In genomic region chr12:77362871-77363270, GRCh38 we compare ENCODE assay signal across 22 cellular contexts.
A peak's percentile ranks its signal among the peaks of the same experiment; 100 is the strongest.
DNase-seq lines count a peak whose midpoint lies in the region; ATAC-seq and TF ChIP-seq lines count a peak whose summit lies in the region.
"Had no signal": no experiment of that assay in that cellular context is flagged by ENCODE, and none has a peak within 500 bp of the region (broad histone marks: within the 10 kb centered on the region; RNA-seq: fewer than 3 reads in every experiment).

No MANE protein-coding gene starts in this region.

- WGBS in SK-N-SH (ENCODE audit: low lambda C conversion rate): 33% methylated on average over 5 of the region's 5 CpGs
- WGBS in heart left ventricle, 4 donors: 51 to 68% (median 66%) methylated on average over 5 of the region's 5 CpGs
- 72% methylated on average over 5 of the region's 5 CpGs for WGBS in suprapubic skin

- H3K4me3 Mint-ChIP-seq in WTC11: no peak overlapping the region
- H3K4me3 Mint-ChIP-seq: CD8-positive, alpha-beta T cell; IgD-negative memory B cell had no signal

- peaks cover 2% of the 10 kb centered on the region; the same call in 1 of the 2 replicates for H3K9me3 Mint-ChIP-seq in WTC11
- H3K9me3 Mint-ChIP-seq: CD8-positive, alpha-beta T cell; IgD-negative memory B cell had no signal

- H3K36me3 ChIP-seq in SK-N-SH (replicated peaks in 1 of 2; ENCODE audit: control insufficient read depth in 1 of 2, insufficient read depth in 2 of 2, low read length in 1 of 2) (no peaks in the 10 kb centered on the region), iPS-20b (ENCODE audit: insufficient read depth, low read depth, low read length) (no peaks in the 10 kb centered on the region), heart left ventricle (no peaks in the 10 kb centered on the region), suprapubic skin (no peaks in the 10 kb centered on the region)

- peaks cover 35% of the 10 kb centered on the region for H3K4me1 Mint-ChIP-seq in WTC11
- H3K4me1 Mint-ChIP-seq: IgD-negative memory B cell had no signal

- no peak overlapping the region for H3K27ac ChIP-seq in SK-N-SH (ENCODE audit: low read depth in 2 of 2, low read length in 1 of 2)
- no peak overlapping the region for H3K27ac ChIP-seq in iPS-20b (ENCODE audit: low read length)
- H3K27ac ChIP-seq in heart left ventricle: no peak overlapping the region
- H3K27ac ChIP-seq in suprapubic skin: no peak overlapping the region
- H3K27ac ChIP-seq: PC-9 had no signal

- no peaks in the 10 kb centered on the region for H3K36me3 Mint-ChIP-seq in WTC11
- H3K36me3 Mint-ChIP-seq: CD8-positive, alpha-beta T cell; IgD-negative memory B cell had no signal

- TF ChIP-seq POLR2A in heart left ventricle (IDR thresholded peaks at IDR 0.05) (no peak), suprapubic skin (IDR thresholded peaks at IDR 0.05) (no peak)

- peaks cover 4% of the 10 kb centered on the region for H3K27me3 Mint-ChIP-seq in WTC11 (ENCODE audit: low read depth)

- no peak for TF ChIP-seq EP300 in SK-N-SH (IDR thresholded peaks at IDR 0.05; ENCODE audit: borderline replicate concordance in 1 of 2, low read depth in 1 of 2, low read length in 1 of 2)
- TF ChIP-seq EP300 in suprapubic skin (IDR thresholded peaks at IDR 0.05): no peak

- intact Hi-C loops in heart left ventricle (cut with DNase I): no loop called here

- ATAC-seq in SK-N-SH treated with all-trans-retinoic acid at 6 μM for 48 hours (no peak; the same call in 1 of the 3 replicates), WTC11 (peak; percentile 23; the same call in 1 of the 2 replicates), heart left ventricle (no peak)
- ATAC-seq: CD8-positive, alpha-beta T cell had no signal

- no peak for TF ChIP-seq CTCF in SK-N-SH (IDR thresholded peaks at IDR 0.05)
- TF ChIP-seq CTCF in WTC11 (IDR thresholded peaks at IDR 0.05): no peak
- TF ChIP-seq CTCF in heart left ventricle (IDR thresholded peaks at IDR 0.05): no peak
- TF ChIP-seq CTCF in suprapubic skin (IDR thresholded peaks at IDR 0.05): no peak

- peak overlapping the region in 1 of 2 experiments; percentile 37; a peak in 2 of 4 replicates for H3K4me3 ChIP-seq in SK-N-SH (ENCODE audit: low read depth in 2 of 2, low read length in 1 of 2)
- H3K4me3 ChIP-seq in iPS-20b (ENCODE audit: low read length): peak overlapping the region; percentile 31; the same call in 1 of the 2 replicates
- H3K4me3 ChIP-seq in heart left ventricle: no peak overlapping the region
- H3K4me3 ChIP-seq in suprapubic skin: no peak overlapping the region
- H3K4me3 ChIP-seq: PC-9 had no signal

- peaks cover 13% of the 10 kb centered on the region for H3K79me2 ChIP-seq in SK-N-SH (ENCODE audit: insufficient read depth)

- H4K20me1 ChIP-seq in SK-N-SH (ENCODE audit: insufficient read depth): no peaks in the 10 kb centered on the region

- POLR2A ChIA-PET in SK-N-SH (lab: Yijun Ruan, JAX) (no interaction called here), WTC11 (lab: Charles Lee) (interaction anchor here (0.6 kb wide), 1 partner anchor 268 kb away, joined by 3 read pairs; no protein-coding TSS in a partner anchor)

- H3K9ac ChIP-seq in SK-N-SH (no peak overlapping the region), iPS-20b (ENCODE audit: low read depth, low read length) (no peak overlapping the region)

- H3K9me3 ChIP-seq in SK-N-SH (0 out of 2 replicates have a peak, but pooled peaks cover 2% of the 10 kb centered on the region), iPS-20b (ENCODE audit: insufficient read depth, low read depth, low read length) (no peaks in the 10 kb centered on the region), heart left ventricle (peaks cover 0 to 2% (median 0%) of the 10 kb centered on the region in 12 donors), suprapubic skin (no peaks in the 10 kb centered on the region)

- no peak overlapping the region; the same call in 1 of the 2 replicates for H2AFZ ChIP-seq in SK-N-SH (ENCODE audit: low read depth)
- H2AFZ ChIP-seq: PC-9 had no signal

- no peak overlapping the region for H3K27ac Mint-ChIP-seq in WTC11
- H3K27ac Mint-ChIP-seq: CD8-positive, alpha-beta T cell; IgD-negative memory B cell had no signal

- no peaks in the 10 kb centered on the region for H3F3A ChIP-seq in SK-N-SH (replicated peaks; ENCODE audit: insufficient read depth)

- H3K4me1 ChIP-seq in SK-N-SH (ENCODE audit: control insufficient read depth in 1 of 2, insufficient read depth in 2 of 2, low read depth in 1 of 2, low read length in 1 of 2) (peaks cover 0 to 4% of the 10 kb centered on the region in 2 experiments; a peak in 1 of 4 replicates), iPS-20b (ENCODE audit: insufficient read depth, low read length) (peaks cover 15% of the 10 kb centered on the region; the same call in 1 of the 2 replicates), heart left ventricle (peaks cover 0 to 6% (median 0%) of the 10 kb centered on the region in 12 donors), suprapubic skin (no peaks in the 10 kb centered on the region)

- H3K27me3 ChIP-seq in SK-N-SH (ENCODE audit: insufficient read depth): no peaks in the 10 kb centered on the region
- H3K27me3 ChIP-seq in iPS-20b (ENCODE audit: insufficient read depth, low read length): no peaks in the 10 kb centered on the region
- H3K27me3 ChIP-seq in heart left ventricle: no peaks in the 10 kb centered on the region
- no peaks in the 10 kb centered on the region for H3K27me3 ChIP-seq in suprapubic skin

- DNase-seq in SK-N-SH (no peak), WTC11 (ENCODE audit: low spot score) (no peak), NCI-H69 (lab: John Stamatoyannopoulos, UW) (no peak), cortex of kidney (lab: John Stamatoyannopoulos, UW) (no peak), heart left ventricle (no peak), suprapubic skin (ENCODE audit: low spot score in 2 of 2) (no peak)
- DNase-seq: AML-193; C1 segment of cervical spinal cord; Calu3; CD8-positive, alpha-beta T cell; GOT3; HCEC 1CT; NCI-H1105 treated with DMSO at 0.1 percent for 48 hours; NCI-H1694 treated with DMSO at 0.1 percent for 48 hours; NCI-H2107; NCI-H446; PC-9; RPMI8226; SHP77 had no signal

- no peaks in the 10 kb centered on the region for H3K9me2 ChIP-seq in SK-N-SH

- no peak for TF ChIP-seq RAD21 in SK-N-SH (IDR thresholded peaks at IDR 0.05; ENCODE audit: low read length)

- peak overlapping the region; percentile 56 for H3K4me2 ChIP-seq in SK-N-SH
- H3K4me2 ChIP-seq: PC-9 had no signal

- CTCF ChIA-PET in SK-N-SH (lab: Yijun Ruan, JAX): no interaction called here
- CTCF ChIA-PET in WTC11 (lab: Charles Lee): no interaction called here

TF ChIP-seq in SK-N-SH, 30 proteins besides CTCF, POLR2A, EP300 and RAD21:
- TF ChIP-seq ELF1 (IDR thresholded peaks at IDR 0.05) (no peak), TEAD4 (IDR thresholded peaks at IDR 0.05; ENCODE audit: borderline replicate concordance, insufficient read depth) (no peak), SMC3 (IDR thresholded peaks at IDR 0.05; ENCODE audit: low read depth, low read length) (no peak), PBX3 (IDR thresholded peaks at IDR 0.05) (peak; percentile 48; the same call in 1 of the 2 replicates), MXI1 (IDR thresholded peaks at IDR 0.05; ENCODE audit: low read depth, low read length) (no peak)

TF ChIP-seq in SK-N-SH treated with all-trans-retinoic acid at 6 μM for 48 hours, 23 proteins besides CTCF, POLR2A, EP300 and RAD21 (continues in another document):
- TF ChIP-seq SNAI2 (CRISPR knock-in tag; IDR thresholded peaks at IDR 0.05): no peak
- TF ChIP-seq ZFP30 (CRISPR knock-in tag; IDR thresholded peaks at IDR 0.05): no peak
- TF ChIP-seq TSHZ2 (CRISPR knock-in tag; IDR thresholded peaks at IDR 0.05): no peak

TF ChIP-seq in WTC11, 78 proteins besides CTCF, POLR2A, EP300 and RAD21 (continues in another document):
- no peak for TF ChIP-seq IRF2 (CRISPR knock-in tag; IDR thresholded peaks at IDR 0.05; ENCODE audit: borderline replicate concordance, low read depth)
- no peak for TF ChIP-seq FOXK1 (CRISPR knock-in tag; IDR thresholded peaks at IDR 0.05)
- no peak for TF ChIP-seq E2F4 (CRISPR knock-in tag; IDR thresholded peaks at IDR 0.05; ENCODE audit: borderline replicate concordance, low read depth)
- TF ChIP-seq ZNF416 (CRISPR knock-in tag; IDR thresholded peaks at IDR 0.05): no peak
- TF ChIP-seq ZNF423 (CRISPR knock-in tag; IDR thresholded peaks at IDR 0.05): no peak
- TF ChIP-seq SMAD3 (CRISPR knock-in tag; IDR thresholded peaks at IDR 0.05; ENCODE audit: borderline replicate concordance): no peak
- no peak for TF ChIP-seq ESRRA (CRISPR knock-in tag; IDR thresholded peaks at IDR 0.05; ENCODE audit: borderline replicate concordance)
- no peak for TF ChIP-seq GABPB1 (CRISPR knock-in tag; IDR thresholded peaks at IDR 0.05)
- TF ChIP-seq JUN (CRISPR knock-in tag; IDR thresholded peaks at IDR 0.05): no peak
- TF ChIP-seq EMX1 (CRISPR knock-in tag; IDR thresholded peaks at IDR 0.05): no peak
- no peak for TF ChIP-seq GRHL2 (CRISPR knock-in tag; IDR thresholded peaks at IDR 0.05; ENCODE audit: insufficient replicate concordance, severe bottlenecking)
- no peak for TF ChIP-seq NR2C2 (CRISPR knock-in tag; IDR thresholded peaks at IDR 0.05)
- TF ChIP-seq TEAD4 (CRISPR knock-in tag; IDR thresholded peaks at IDR 0.05): no peak
- no peak for TF ChIP-seq NFYB (CRISPR knock-in tag; conservative IDR thresholded peaks at IDR 0.05; ENCODE audit: low read depth)
- no peak for TF ChIP-seq NR1H2 (CRISPR knock-in tag; IDR thresholded peaks at IDR 0.05)
- no peak for TF ChIP-seq ZSCAN18 (CRISPR knock-in tag; IDR thresholded peaks at IDR 0.05)
